In the genomic region with DNA sequence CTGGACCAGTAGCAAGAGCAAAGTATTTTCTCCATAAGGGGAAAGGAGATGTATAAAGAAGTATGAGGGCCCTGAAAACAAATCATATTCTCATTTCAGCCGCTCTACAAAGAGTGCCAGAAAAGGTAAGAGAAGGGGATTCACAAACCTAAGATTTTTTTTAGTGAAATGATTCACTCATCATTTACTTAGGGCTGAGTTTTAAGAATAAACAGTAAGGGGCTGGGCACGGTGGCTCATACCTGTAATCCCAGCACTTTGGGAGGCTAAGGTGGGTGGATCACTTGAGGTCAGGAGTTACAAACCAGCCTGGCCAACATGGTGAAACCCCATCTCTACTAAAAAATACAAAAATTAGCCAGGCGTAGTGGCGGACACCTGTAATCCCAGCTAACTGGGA, we compare ENCODE assay signal across 8 cellular contexts. TPM values are rescaled to one million over a fixed set of nuclear protein-coding genes. Genes with fewer than 3 reads are reported as not detected.
DNase-seq lines count a peak whose midpoint lies in the region; ATAC-seq and TF ChIP-seq lines count a peak whose summit lies in the region.
"Not testable (repeated sequence)": the region's sequence is repeated elsewhere in the genome, so short reads cannot be mapped to it uniquely, and the experiment has no call there.

No MANE protein-coding gene starts in this region.

- not testable (repeated sequence) for H3K27me3 Mint-ChIP-seq in CD4-positive, alpha-beta T cell; activated CD4-positive, alpha-beta T cell treated with anti-CD3 and anti-CD28 coated beads for 36 hours; effector memory CD8-positive, alpha-beta T cell

- ATAC-seq in CD4-positive, alpha-beta T cell (ENCODE audit: poor library complexity); effector memory CD8-positive, alpha-beta T cell (replicated peaks): not testable (repeated sequence)
- ATAC-seq in GM19452 (IDR thresholded peaks at IDR 0.05; ENCODE audit: unreplicated experiment) (peak; percentile 27), HG02759 (IDR thresholded peaks at IDR 0.05; ENCODE audit: unreplicated experiment) (peak; percentile 27), HG03460 (IDR thresholded peaks at IDR 0.05; ENCODE audit: unreplicated experiment) (peak; percentile 26)
- peak; percentile 71 for ATAC-seq in activated CD4-positive, alpha-beta T cell treated with anti-CD3 and anti-CD28 coated beads for 36 hours
- ATAC-seq in activated naive CD4-positive, alpha-beta T cell treated with anti-CD3 and anti-CD28 coated beads, Interleukin-2, amount 50 U/mL, for 72 hours, result peak; percentile 64 to 73

- H3K9me3 ChIP-seq in CD4-positive, alpha-beta T cell (ENCODE audit: control insufficient read depth, low read length), result not testable (repeated sequence)

- CTCF ChIA-PET in CD4-positive, alpha-beta T cell (lab: Charles Lee), result not testable (repeated sequence)
- CTCF ChIA-PET in activated CD4-positive, alpha-beta T cell treated with anti-CD3 and anti-CD28 coated beads for 36 hours (lab: Charles Lee), result interaction anchor here (0.6 to 1.7 kb wide), 4 partner anchors 64 to 222 kb away, joined by 3 to 5 read pairs (median 4); no protein-coding TSS in a partner anchor

- intact Hi-C loops in CD4-positive, alpha-beta T cell (cut with DNase I, micrococcal nuclease), result loop anchor here (1.0 to 5.0 kb wide), 3 partner anchors 12 to 53 kb away; no protein-coding TSS in a partner anchor
- intact Hi-C loops in activated CD4-positive, alpha-beta T cell treated with anti-CD3 and anti-CD28 coated beads for 36 hours (cut with DNase I, micrococcal nuclease), result loop anchor here (2.0 to 5.0 kb wide), 5 partner anchors 37 to 153 kb away; a partner anchor contains a TSS

- not testable (repeated sequence) for H3K27ac ChIP-seq in CD4-positive, alpha-beta T cell (ENCODE audit: low read depth, low read length)

- not testable (repeated sequence) for DNase-seq in CD4-positive, alpha-beta T cell; effector memory CD8-positive, alpha-beta T cell
- DNase-seq in activated CD4-positive, alpha-beta T cell treated with anti-CD3 and anti-CD28 coated beads for 36 hours, result peak; percentile 44
- DNase-seq in activated naive CD4-positive, alpha-beta T cell treated with anti-CD3 and anti-CD28 coated beads, Interleukin-2, amount 50 U/mL, for 72 hours (ENCODE audit: low spot score in 2 of 2), result peak in 1 of 2 donors; percentile 17
- peak; percentile 29 for DNase-seq in stimulated activated CD8-positive, alpha-beta memory T cell treated with anti-CD3 and anti-CD28 coated beads, Interleukin-4, amount 100 ng/mL, for 48 hours

- H3K27ac Mint-ChIP-seq in CD4-positive, alpha-beta T cell, result peak overlapping the region; percentile 59
- peak overlapping the region; percentile 81 for H3K27ac Mint-ChIP-seq in activated CD4-positive, alpha-beta T cell treated with anti-CD3 and anti-CD28 coated beads for 36 hours
- H3K27ac Mint-ChIP-seq in activated naive CD4-positive, alpha-beta T cell treated with anti-CD3 and anti-CD28 coated beads, Interleukin-2, amount 50 U/mL, for 72 hours, result peak overlapping the region; percentile 72 to 83
- peak overlapping the region; percentile 15 to 23 for H3K27ac Mint-ChIP-seq in effector memory CD8-positive, alpha-beta T cell

- not testable (repeated sequence) for H3K4me3 Mint-ChIP-seq in CD4-positive, alpha-beta T cell; effector memory CD8-positive, alpha-beta T cell
- H3K4me3 Mint-ChIP-seq in activated CD4-positive, alpha-beta T cell treated with anti-CD3 and anti-CD28 coated beads for 36 hours, result peak overlapping the region; percentile 2

- POLR2A ChIA-PET in CD4-positive, alpha-beta T cell (lab: Charles Lee), result interaction anchor here (1.2 kb wide), 1 partner anchor 251 kb away, joined by 4 read pairs; a partner anchor contains a TSS
- POLR2A ChIA-PET in activated CD4-positive, alpha-beta T cell treated with anti-CD3 and anti-CD28 coated beads for 36 hours (lab: Charles Lee), result interaction anchor here (1.1 to 1.7 kb wide), 3 partner anchors 41 to 104 kb away, joined by 3 to 6 read pairs (median 3); no protein-coding TSS in a partner anchor

- H3K27me3 ChIP-seq in CD4-positive, alpha-beta T cell (ENCODE audit: control insufficient read depth, insufficient read depth, low read length), result not testable (repeated sequence)

- TF ChIP-seq CTCF in CD4-positive, alpha-beta T cell (IDR thresholded peaks at IDR 0.05), result not testable (repeated sequence)

- not testable (repeated sequence) for H3K9me3 Mint-ChIP-seq in CD4-positive, alpha-beta T cell; activated CD4-positive, alpha-beta T cell treated with anti-CD3 and anti-CD28 coated beads for 36 hours (ENCODE audit: low read depth); activated naive CD4-positive, alpha-beta T cell treated with anti-CD3 and anti-CD28 coated beads, Interleukin-2, amount 50 U/mL, for 72 hours; effector memory CD8-positive, alpha-beta T cell

- H3K4me1 Mint-ChIP-seq in CD4-positive, alpha-beta T cell (ENCODE audit: low read depth), result peaks cover 62% of the 10 kb centered on the region
- peaks cover 57% of the 10 kb centered on the region for H3K4me1 Mint-ChIP-seq in activated CD4-positive, alpha-beta T cell treated with anti-CD3 and anti-CD28 coated beads for 36 hours
- peaks cover 8 to 11% of the 10 kb centered on the region in 2 donors for H3K4me1 Mint-ChIP-seq in effector memory CD8-positive, alpha-beta T cell (ENCODE audit: low read depth in 2 of 2)

- not testable (repeated sequence) for H3K36me3 Mint-ChIP-seq in CD4-positive, alpha-beta T cell (ENCODE audit: low read depth); activated CD4-positive, alpha-beta T cell treated with anti-CD3 and anti-CD28 coated beads for 36 hours (ENCODE audit: low read depth); activated naive CD4-positive, alpha-beta T cell treated with anti-CD3 and anti-CD28 coated beads, Interleukin-2, amount 50 U/mL, for 72 hours; effector memory CD8-positive, alpha-beta T cell (ENCODE audit: insufficient read depth)

RNA-seq across cellular contexts. Expression of a gene that starts 55.5 kb away (rescaled TPM):
- 100 to 1,000 TPM; 101 to 103 TPM for total RNA-seq in CD4-positive, alpha-beta T cell
- total RNA-seq in activated CD4-positive, alpha-beta T cell treated with anti-CD3 and anti-CD28 coated beads for 36 hours, result 10 to 100 TPM; 43.6 to 62.6 TPM
- 10 to 100 TPM; 66.4 to 94.0 TPM for total RNA-seq in activated naive CD4-positive, alpha-beta T cell treated with anti-CD3 and anti-CD28 coated beads, Interleukin-2, amount 50 U/mL, for 72 hours

Comparison
In these comparisons a context has a peak if more than half of its experiments do, and no peak if none do; other contexts are left out.
1. H3K27ac Mint-ChIP-seq: peak in every context shown above with its lines; median percentile 81 in activated CD4-positive, alpha-beta T cell treated with anti-CD3 and anti-CD28 coated beads for 36 hours; 78 in activated naive CD4-positive, alpha-beta T cell treated with anti-CD3 and anti-CD28 coated beads, Interleukin-2, amount 50 U/mL, for 72 hours; 59 in CD4-positive, alpha-beta T cell; 19 in effector memory CD8-positive, alpha-beta T cell.